8 cellular contexts compared by ENCODE assay signal in the genomic region with DNA sequence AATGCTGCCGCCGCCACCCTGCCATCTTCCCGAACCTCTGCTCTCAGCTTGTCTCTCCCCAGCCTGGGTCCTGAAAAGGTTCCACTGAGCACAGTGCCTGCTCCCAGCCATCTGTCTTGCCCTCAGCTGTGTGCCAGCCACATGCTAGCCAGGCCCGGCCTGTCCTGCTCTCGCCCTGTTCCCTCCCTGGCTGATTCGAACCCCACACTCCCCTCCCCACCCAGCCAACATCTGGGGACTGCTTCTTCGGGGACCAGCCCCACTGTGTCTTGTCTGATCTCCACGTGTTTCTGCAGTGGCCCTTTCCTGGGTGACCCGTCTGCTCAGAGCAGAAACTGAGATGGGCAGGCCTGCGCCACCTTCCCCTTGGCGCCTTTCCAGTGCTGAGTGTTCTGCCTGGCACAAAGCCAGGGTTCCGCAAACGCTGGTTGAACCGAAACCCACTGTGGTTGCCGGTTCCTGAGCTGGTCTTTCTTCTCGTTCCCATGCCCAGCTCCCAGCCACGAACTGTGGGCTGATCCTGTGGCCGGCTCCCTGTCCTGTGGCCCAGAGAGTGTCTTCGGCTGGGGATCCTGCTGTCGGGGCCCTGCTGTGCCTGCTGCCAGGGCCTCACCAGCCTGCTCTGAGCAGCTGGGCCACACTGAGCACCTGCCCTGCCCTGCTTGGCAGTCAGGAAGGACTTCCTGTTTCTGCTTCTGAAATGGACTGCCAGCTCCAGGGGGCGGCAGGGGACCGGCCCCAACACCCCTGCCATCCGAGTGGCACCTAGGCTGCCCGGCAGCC.
DNase-seq lines count a peak whose midpoint lies in the region; ATAC-seq and TF ChIP-seq lines count a peak whose summit lies in the region.

No MANE protein-coding gene starts in this region.

- no peaks in the 10 kb centered on the region for H3K27me3 Mint-ChIP-seq in T-helper 2 cell treated with Interferon-gamma antibody and Interleukin-4, amounts not matched to agents 5 μg/mL and 100 μg/mL, for 36 hours (ENCODE audit: low read depth)

- H3K4me1 ChIP-seq in liver (ENCODE audit: control insufficient read depth in 4 of 4, insufficient read depth in 4 of 4, low read length in 3 of 4) = peaks cover 27 to 37% (median 31%) of the 10 kb centered on the region in 4 donors

- no peaks in the 10 kb centered on the region for H3K9me3 Mint-ChIP-seq in T-helper 2 cell treated with Interferon-gamma antibody and Interleukin-4, amounts not matched to agents 5 μg/mL and 100 μg/mL, for 36 hours

- ATAC-seq in HG03095 (IDR thresholded peaks at IDR 0.05; ENCODE audit: unreplicated experiment) = no peak

- H3K4me3 ChIP-seq in liver (ENCODE audit: low read depth in 1 of 3, low read length in 3 of 3) = no peak overlapping the region

- no peaks in the 10 kb centered on the region for H3K36me3 Mint-ChIP-seq in T-helper 2 cell treated with Interferon-gamma antibody and Interleukin-4, amounts not matched to agents 5 μg/mL and 100 μg/mL, for 36 hours (ENCODE audit: low read depth)

- peak overlapping the region; percentile 87 for H3K27ac ChIP-seq in KOPT-K1 (ENCODE audit: low read depth, low read length, poor library complexity, severe bottlenecking)
- H3K27ac ChIP-seq in liver (ENCODE audit: low read depth in 1 of 2, low read length in 2 of 2) = peak overlapping the region; percentile 89 to 97

- peak overlapping the region; percentile 60 for H3K9ac ChIP-seq in liver (ENCODE audit: low read depth in 1 of 2, low read length in 2 of 2)

- TF ChIP-seq RAD21 in liver (IDR thresholded peaks at IDR 0.05) = peak in 1 of 2 donors; percentile 53

- H3K27ac Mint-ChIP-seq in T-helper 2 cell treated with Interferon-gamma antibody and Interleukin-4, amounts not matched to agents 5 μg/mL and 100 μg/mL, for 36 hours = peak overlapping the region; percentile 86

- H3K27me3 ChIP-seq in liver (ENCODE audit: control insufficient read depth in 4 of 4, insufficient read depth in 4 of 4, low read length in 3 of 4) = no peaks in the 10 kb centered on the region

- H3K9me3 ChIP-seq in KOPT-K1 (ENCODE audit: insufficient read depth, low read length, poor library complexity, severe bottlenecking) (no peaks in the 10 kb centered on the region), liver (ENCODE audit: control insufficient read depth in 4 of 4, low read length in 3 of 4) (no peaks in the 10 kb centered on the region)

- H3K4me3 Mint-ChIP-seq in T-helper 2 cell treated with Interferon-gamma antibody and Interleukin-4, amounts not matched to agents 5 μg/mL and 100 μg/mL, for 36 hours = peak overlapping the region; percentile 57

- H3K36me3 ChIP-seq in KOPT-K1 (ENCODE audit: insufficient read depth, low read length) (no peaks in the 10 kb centered on the region), liver (ENCODE audit: control insufficient read depth in 4 of 4, insufficient read depth in 3 of 4, low read depth in 1 of 4, low read length in 3 of 4) (no peaks in the 10 kb centered on the region)

- peaks cover 77% of the 10 kb centered on the region for H3K4me1 Mint-ChIP-seq in T-helper 2 cell treated with Interferon-gamma antibody and Interleukin-4, amounts not matched to agents 5 μg/mL and 100 μg/mL, for 36 hours (ENCODE audit: low read depth)

- TF ChIP-seq CTCF in GM12874 (IDR thresholded peaks at IDR 0.05; ENCODE audit: insufficient read depth, low read depth, low read length) = 0 out of 2 replicates have a peak, but pooled peaks have one; percentile 4
- TF ChIP-seq CTCF in liver (IDR thresholded peaks at IDR 0.05; ENCODE audit: low read depth, low read length, missing input control) = no peak

- 35% methylated on average over 24 of the region's 24 CpGs for WGBS in liver

- DNase-seq in T-helper 2 cell treated with Interferon-gamma antibody and Interleukin-4, amounts not matched to agents 5 μg/mL and 100 μg/mL, for 36 hours (ENCODE audit: low spot score) = peak; percentile 54
- DNase-seq in amniotic epithelial cell (ENCODE audit: low read depth) = peak; percentile 3
- peak; percentile 41 to 58 (median 56) for DNase-seq in stimulated activated CD4-positive, alpha-beta T cell treated with anti-CD3 and anti-CD28 coated beads, TNF-alpha, amount 100 ng/mL, for 48 hours (ENCODE audit: low read depth in 3 of 3)
- DNase-seq in hepatic stellate cell (ENCODE audit: low spot score) = no peak

TF ChIP-seq in liver, 16 proteins besides CTCF, POLR2A, EP300 and RAD21:
- TF ChIP-seq SP1 (IDR thresholded peaks at IDR 0.05) = peak; percentile 33
- TF ChIP-seq, protein P1, sequence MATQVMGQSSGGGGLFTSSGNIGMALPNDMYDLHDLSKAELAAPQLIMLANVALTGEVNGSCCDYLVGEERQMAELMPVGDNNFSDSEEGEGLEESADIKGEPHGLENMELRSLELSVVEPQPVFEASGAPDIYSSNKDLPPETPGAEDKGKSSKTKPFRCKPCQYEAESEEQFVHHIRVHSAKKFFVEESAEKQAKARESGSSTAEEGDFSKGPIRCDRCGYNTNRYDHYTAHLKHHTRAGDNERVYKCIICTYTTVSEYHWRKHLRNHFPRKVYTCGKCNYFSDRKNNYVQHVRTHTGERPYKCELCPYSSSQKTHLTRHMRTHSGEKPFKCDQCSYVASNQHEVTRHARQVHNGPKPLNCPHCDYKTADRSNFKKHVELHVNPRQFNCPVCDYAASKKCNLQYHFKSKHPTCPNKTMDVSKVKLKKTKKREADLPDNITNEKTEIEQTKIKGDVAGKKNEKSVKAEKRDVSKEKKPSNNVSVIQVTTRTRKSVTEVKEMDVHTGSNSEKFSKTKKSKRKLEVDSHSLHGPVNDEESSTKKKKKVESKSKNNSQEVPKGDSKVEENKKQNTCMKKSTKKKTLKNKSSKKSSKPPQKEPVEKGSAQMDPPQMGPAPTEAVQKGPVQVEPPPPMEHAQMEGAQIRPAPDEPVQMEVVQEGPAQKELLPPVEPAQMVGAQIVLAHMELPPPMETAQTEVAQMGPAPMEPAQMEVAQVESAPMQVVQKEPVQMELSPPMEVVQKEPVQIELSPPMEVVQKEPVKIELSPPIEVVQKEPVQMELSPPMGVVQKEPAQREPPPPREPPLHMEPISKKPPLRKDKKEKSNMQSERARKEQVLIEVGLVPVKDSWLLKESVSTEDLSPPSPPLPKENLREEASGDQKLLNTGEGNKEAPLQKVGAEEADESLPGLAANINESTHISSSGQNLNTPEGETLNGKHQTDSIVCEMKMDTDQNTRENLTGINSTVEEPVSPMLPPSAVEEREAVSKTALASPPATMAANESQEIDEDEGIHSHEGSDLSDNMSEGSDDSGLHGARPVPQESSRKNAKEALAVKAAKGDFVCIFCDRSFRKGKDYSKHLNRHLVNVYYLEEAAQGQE (IDR thresholded peaks at IDR 0.05) = no peak
